ENCODE assay signal across 12 cellular contexts in genomic region chr16:85699628-85700027, GRCh38. TPM values are rescaled to one million over a fixed set of nuclear protein-coding genes. Genes with fewer than 3 reads are reported as not detected.
DNase-seq lines count a peak whose midpoint lies in the region; ATAC-seq and TF ChIP-seq lines count a peak whose summit lies in the region.
"Had no signal": no experiment of that assay in that cellular context is flagged by ENCODE, and none has a peak within 500 bp of the region (broad histone marks: within the 10 kb centered on the region; RNA-seq: fewer than 3 reads in every experiment).

No MANE protein-coding gene starts in this region.

- peaks cover 6 to 15% (median 10%) of the 10 kb centered on the region in 3 donors for H3K27me3 Mint-ChIP-seq in CD14-positive monocyte (ENCODE audit: low read depth in 3 of 3)

- peaks cover 12% of the 10 kb centered on the region for H3K4me1 Mint-ChIP-seq in CD14-positive monocyte

- ATAC-seq in HG03432 (IDR thresholded peaks at IDR 0.05; ENCODE audit: unreplicated experiment): no peak

- intact Hi-C loops in CD14-positive monocyte (cut with micrococcal nuclease): no loop called here

- DNase-seq in CD1c-positive myeloid dendritic cell (ENCODE audit: extremely low spot score): peak; percentile 85
- peak; percentile 56 for DNase-seq in NCI-H1694 treated with DMSO at 0.1 percent for 48 hours (lab: John Stamatoyannopoulos, UW)
- DNase-seq in epithelial cell of esophagus (ENCODE audit: low read depth): peak; percentile 65
- peak; percentile 17 for DNase-seq in middle frontal gyrus (ENCODE audit: extremely low spot score, low spot score)
- no peak for DNase-seq in germinal center (ENCODE audit: low spot score)
- DNase-seq in NCI-H510A (lab: John Stamatoyannopoulos, UW): no peak
- no peak for DNase-seq in CD14-positive monocyte (ENCODE audit: low spot score)
- DNase-seq: NCI-H226, SW 1271 had no signal

- H3K27ac Mint-ChIP-seq in CD14-positive monocyte: no peak overlapping the region
- H3K27ac Mint-ChIP-seq: dendritic cell treated with granulocyte-macrophage colony-stimulating factor and Interleukin-4, amounts not matched to agents 40 ng/mL and 50 ng/mL, for 4 days had no signal

- H3K4me3 ChIP-seq in epithelial cell of esophagus (ENCODE audit: low read length): no peak overlapping the region
- H3K4me3 ChIP-seq: prostate gland had no signal

- H3K4me3 Mint-ChIP-seq in CD14-positive monocyte: no peak overlapping the region
- H3K4me3 Mint-ChIP-seq: dendritic cell treated with granulocyte-macrophage colony-stimulating factor and Interleukin-4, amounts not matched to agents 40 ng/mL and 50 ng/mL, for 4 days had no signal

- peaks cover 3% of the 10 kb centered on the region in 2 donors for H3K36me3 Mint-ChIP-seq in CD14-positive monocyte

- peaks cover 0 to 9% (median 3%) of the 10 kb centered on the region in 7 donors for H3K9me3 Mint-ChIP-seq in CD14-positive monocyte
- H3K9me3 Mint-ChIP-seq: dendritic cell treated with granulocyte-macrophage colony-stimulating factor and Interleukin-4, amounts not matched to agents 40 ng/mL and 50 ng/mL, for 4 days had no signal

- no peak for TF ChIP-seq CTCF in epithelial cell of esophagus (IDR thresholded peaks at IDR 0.05; ENCODE audit: insufficient read depth, low read depth, low read length, missing control alignments)
- TF ChIP-seq CTCF in CD14-positive monocyte (IDR thresholded peaks at IDR 0.05): no peak

RNA-seq across cellular contexts. Expression of gene GINS2, which starts 10.9 kb away (rescaled TPM):
- polyA plus RNA-seq in CD14-positive monocyte: under 1 TPM in 1 of 2 donors, not detected in 1; 0.28 TPM

RNA-seq across cellular contexts. Expression of gene C16orf74, which starts 51.3 kb away (rescaled TPM):
- 10 to 100 TPM; 24.1 to 26.6 TPM for polyA plus RNA-seq in CD14-positive monocyte

Comparison
In these comparisons a context has a peak if more than half of its experiments do, and no peak if none do; other contexts are left out.
1. DNase-seq: peak in CD1c-positive myeloid dendritic cell (single experiment), NCI-H1694 treated with DMSO at 0.1 percent for 48 hours (single experiment), epithelial cell of esophagus (single experiment) and middle frontal gyrus (single experiment); none in germinal center (single experiment), NCI-H510A (single experiment) and CD14-positive monocyte (single experiment).